In the genomic region with DNA sequence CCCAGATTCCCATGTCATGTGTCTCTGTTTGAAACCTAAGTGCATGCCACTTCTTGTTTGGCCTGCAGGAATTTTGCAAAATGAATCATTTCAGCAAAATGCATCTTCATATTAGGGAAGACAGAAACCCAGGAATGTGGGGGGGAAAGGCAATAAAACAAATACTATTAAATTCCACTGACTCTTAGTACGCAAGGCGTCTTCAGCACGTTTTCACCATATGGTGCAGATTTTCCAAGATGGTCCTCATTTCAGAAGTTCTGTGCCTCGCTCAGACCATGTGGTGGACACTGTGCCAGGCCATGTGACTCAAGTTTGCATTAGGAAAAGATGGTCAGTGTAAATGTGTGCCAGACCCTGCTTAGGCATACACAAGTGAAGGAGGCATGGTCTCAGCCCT, we compare ENCODE assay signal across 19 cellular contexts.
A peak's percentile ranks its signal among the peaks of the same experiment; 100 is the strongest.
DNase-seq lines count a peak whose midpoint lies in the region; ATAC-seq and TF ChIP-seq lines count a peak whose summit lies in the region.
"Had no signal": no experiment of that assay in that cellular context is flagged by ENCODE, and none has a peak within 500 bp of the region (broad histone marks: within the 10 kb centered on the region; RNA-seq: fewer than 3 reads in every experiment).

No MANE protein-coding gene starts in this region.

- no peak for ATAC-seq in Right ventricle myocardium inferior
- ATAC-seq: gastrocnemius medialis, GM12878 had no signal

- no peaks in the 10 kb centered on the region for H3K36me3 Mint-ChIP-seq in osteocyte (ENCODE audit: unreplicated experiment)

- no peak overlapping the region for H3K4me3 ChIP-seq in BJ (ENCODE audit: low read depth, low read length)
- H3K4me3 ChIP-seq in spleen, result no peak overlapping the region
- no peak overlapping the region for H3K4me3 ChIP-seq in tibial artery
- H3K4me3 ChIP-seq: gastrocnemius medialis, GM12878, Peyer's patch, transverse colon had no signal

- POLR2A ChIA-PET in BJ (lab: Charles Lee), result interaction anchor here (0.6 kb wide), 1 partner anchor 1034 kb away, joined by 3 read pairs; no protein-coding TSS in a partner anchor

- H3K27me3 ChIP-seq in BJ (ENCODE audit: control insufficient read depth, insufficient read depth, low read length) (no peaks in the 10 kb centered on the region), spleen (replicated peaks in 1 of 7) (no peaks in the 10 kb centered on the region), tibial artery (no peaks in the 10 kb centered on the region)
- H3K27me3 ChIP-seq: gastrocnemius medialis, Peyer's patch, transverse colon had no signal

- H3K9me3 Mint-ChIP-seq in osteocyte (ENCODE audit: unreplicated experiment), result no peaks in the 10 kb centered on the region
- H3K9me3 Mint-ChIP-seq: central memory CD8-positive, alpha-beta T cell had no signal

- H3K27ac ChIP-seq in epithelial cell of prostate (peak overlapping the region; percentile 94), spleen (no peak overlapping the region), tibial artery (no peak overlapping the region)
- H3K27ac ChIP-seq: gastrocnemius medialis, Peyer's patch, transverse colon had no signal

- no peaks in the 10 kb centered on the region for H3K27me3 Mint-ChIP-seq in osteocyte (ENCODE audit: unreplicated experiment)
- H3K27me3 Mint-ChIP-seq: central memory CD8-positive, alpha-beta T cell had no signal

- H3K36me3 ChIP-seq in BJ (ENCODE audit: control insufficient read depth, insufficient read depth, low read length), result no peaks in the 10 kb centered on the region
- H3K36me3 ChIP-seq in spleen, result no peaks in the 10 kb centered on the region
- H3K36me3 ChIP-seq in tibial artery, result no peaks in the 10 kb centered on the region
- H3K36me3 ChIP-seq: gastrocnemius medialis, Peyer's patch, transverse colon had no signal

- peak; percentile 98 for DNase-seq in BJ (ENCODE audit: low read depth)
- DNase-seq in LHCN-M2 (ENCODE audit: low read depth), result peak; percentile 50
- peak; percentile 66 for DNase-seq in epithelial cell of prostate (ENCODE audit: low read depth, low spot score)
- DNase-seq in osteocyte (ENCODE audit: extremely low spot score, unreplicated experiment), result no peak
- DNase-seq in Right ventricle myocardium inferior (ENCODE audit: missing footprints), result no peak
- no peak for DNase-seq in T-helper 1 cell
- no peak for DNase-seq in spleen
- no peak for DNase-seq in tibial artery
- DNase-seq: activated CD4-positive, alpha-beta T cell treated with anti-CD3 and anti-CD28 coated beads for 4 hours; activated gamma-delta T cell; amniotic stem cell; effector CD8-positive, alpha-beta T cell; gastrocnemius medialis; NCI-H1436 treated with DMSO at 0.1 percent for 48 hours; Peyer's patch; stimulated activated naive CD4-positive, alpha-beta T cell; transverse colon had no signal

- CTCF ChIA-PET in BJ (lab: Yijun Ruan, JAX), result interaction anchor here (0.6 to 6.7 kb wide), 8 partner anchors 12 to 1330 kb away, joined by 3 to 36 read pairs (median 3); no protein-coding TSS in a partner anchor

- TF ChIP-seq POLR2A in spleen (IDR thresholded peaks at IDR 0.05), result no peak

- intact Hi-C loops in Right ventricle myocardium inferior (cut with DNase I), result no loop called here
- intact Hi-C loops in spleen (cut with DNase I; ENCODE audit: low total_unique reads), result no loop called here
- intact Hi-C loops in tibial artery (cut with DNase I; ENCODE audit: low total_unique reads), result no loop called here

- H3K27ac Mint-ChIP-seq in osteocyte (ENCODE audit: unreplicated experiment), result peak overlapping the region; percentile 56

- H3K4me1 ChIP-seq in spleen (no peaks in the 10 kb centered on the region), tibial artery (no peaks in the 10 kb centered on the region)
- H3K4me1 ChIP-seq: gastrocnemius medialis, Peyer's patch, transverse colon had no signal

- H3K4me3 Mint-ChIP-seq in osteocyte (ENCODE audit: unreplicated experiment), result no peak overlapping the region
- H3K4me3 Mint-ChIP-seq: central memory CD8-positive, alpha-beta T cell had no signal

- TF ChIP-seq CTCF in BJ (IDR thresholded peaks at IDR 0.05; ENCODE audit: insufficient read depth, low read depth, low read length) (no peak), osteocyte (IDR thresholded peaks at IDR 0.05) (no peak), spleen (IDR thresholded peaks at IDR 0.05 in 8 of 11, conservative IDR thresholded peaks at IDR 0.05 in 3 of 11) (no peak), tibial artery (IDR thresholded peaks at IDR 0.05) (no peak)

- WGBS in spleen, 5 donors, result 79 to 91% (median 82%) methylated on average over 4 of the region's 4 CpGs

- H3K4me1 Mint-ChIP-seq in osteocyte (ENCODE audit: unreplicated experiment), result peaks cover 32% of the 10 kb centered on the region
- H3K4me1 Mint-ChIP-seq: central memory CD8-positive, alpha-beta T cell had no signal

- no peaks in the 10 kb centered on the region for H3K9me3 ChIP-seq in spleen
- no peaks in the 10 kb centered on the region for H3K9me3 ChIP-seq in tibial artery
- H3K9me3 ChIP-seq: gastrocnemius medialis, Peyer's patch, transverse colon had no signal

Comparison
In these comparisons a context has a peak if more than half of its experiments do, and no peak if none do; other contexts are left out.
1. DNase-seq: peak in BJ (single experiment), LHCN-M2 (single experiment) and epithelial cell of prostate (single experiment); none in osteocyte (single experiment), Right ventricle myocardium inferior (single experiment), T-helper 1 cell (0 of 5), spleen (single experiment) and tibial artery (0 of 2).